In genomic region chr15:48905216-48905615, GRCh38 we compare ENCODE assay signal across 27 cellular contexts. TPM values are rescaled to one million over a fixed set of nuclear protein-coding genes. Genes with fewer than 3 reads are reported as not detected.
"Had no signal": no experiment of that assay in that cellular context is flagged by ENCODE, and none has a peak within 500 bp of the region (broad histone marks: within the 10 kb centered on the region; RNA-seq: fewer than 3 reads in every experiment).

No MANE protein-coding gene starts in this region.

- H3K4me1 ChIP-seq: pancreas, right atrium auricular region had no signal

- H3K27me3 Mint-ChIP-seq: activated B cell treated with CpG ODN at 0.5 μM for 24 hours had no signal

- H3K27ac ChIP-seq: brain microvascular endothelial cell, pancreas, right atrium auricular region had no signal

- H3K4me3 ChIP-seq: pancreas, right atrium auricular region, thoracic aorta had no signal

- H3K27ac Mint-ChIP-seq: activated B cell treated with CpG ODN at 0.5 μM for 24 hours; activated naive CD4-positive, alpha-beta T cell treated with anti-CD3 and anti-CD28 coated beads, Interleukin-2, amount 50 U/mL, for 72 hours; mesothelial cell of epicardium; naive B cell; T-helper 2 cell treated with Interferon-gamma antibody and Interleukin-4, amounts not matched to agents 5 μg/mL and 100 μg/mL, for 36 hours had no signal

- DNase-seq: activated B cell treated with CpG ODN at 0.5 μM for 24 hours; activated CD4-positive, alpha-beta T cell treated with anti-CD3 and anti-CD28 coated beads for 48 hours; activated CD8-positive, alpha-beta memory T cell treated with anti-CD3 and anti-CD28 coated beads for 24 hours; activated naive CD4-positive, alpha-beta T cell; brain microvascular endothelial cell; cortex of kidney; foreskin fibroblast; head of caudate nucleus; hippocampal formation; immature natural killer cell; kidney; left colon; mammary epithelial cell; naive B cell; nucleus accumbens; pancreas; stimulated activated CD4-positive, alpha-beta T cell treated with anti-CD3 and anti-CD28 coated beads, Interleukin-15, amount 100 ng/mL, for 24 hours; stimulated activated CD4-positive, alpha-beta T cell treated with anti-CD3 and anti-CD28 coated beads, Interleukin-2, amount 100 ng/mL, for 24 hours; stimulated activated naive CD4-positive, alpha-beta T cell treated with Interleukin-2 at 50 U/mL for 16 hours; T-helper 1 cell; trophoblast cell had no signal

- H3K4me3 Mint-ChIP-seq: activated B cell treated with CpG ODN at 0.5 μM for 24 hours; immature natural killer cell; mesothelial cell of epicardium; naive B cell; T-helper 2 cell treated with Interferon-gamma antibody and Interleukin-4, amounts not matched to agents 5 μg/mL and 100 μg/mL, for 36 hours had no signal

- H3K36me3 Mint-ChIP-seq: immature natural killer cell, mesothelial cell of epicardium, naive B cell had no signal

- H3K36me3 ChIP-seq: brain microvascular endothelial cell, pancreas, right atrium auricular region, thoracic aorta had no signal

- H3K9me3 Mint-ChIP-seq: immature natural killer cell; T-helper 2 cell treated with Interferon-gamma antibody and Interleukin-4, amounts not matched to agents 5 μg/mL and 100 μg/mL, for 36 hours had no signal

- H3K9me3 ChIP-seq: pancreas, right atrium auricular region, thoracic aorta had no signal

- H3K4me1 Mint-ChIP-seq: activated B cell treated with CpG ODN at 0.5 μM for 24 hours, immature natural killer cell, mesothelial cell of epicardium, naive B cell had no signal

- H3K27me3 ChIP-seq: brain microvascular endothelial cell, pancreas, right atrium auricular region had no signal

- ATAC-seq: activated naive CD4-positive, alpha-beta T cell treated with anti-CD3 and anti-CD28 coated beads, Interleukin-2, amount 50 U/mL, for 72 hours; esophagus mucosa; left colon; pancreas had no signal

RNA-seq across cellular contexts. Expression of gene SHC4, which starts 58.5 kb away (rescaled TPM):
- total RNA-seq: activated B cell treated with CpG ODN at 0.5 μM for 24 hours, esophagus mucosa had no signal
